8 cellular contexts compared by ENCODE assay signal in the genomic region with DNA sequence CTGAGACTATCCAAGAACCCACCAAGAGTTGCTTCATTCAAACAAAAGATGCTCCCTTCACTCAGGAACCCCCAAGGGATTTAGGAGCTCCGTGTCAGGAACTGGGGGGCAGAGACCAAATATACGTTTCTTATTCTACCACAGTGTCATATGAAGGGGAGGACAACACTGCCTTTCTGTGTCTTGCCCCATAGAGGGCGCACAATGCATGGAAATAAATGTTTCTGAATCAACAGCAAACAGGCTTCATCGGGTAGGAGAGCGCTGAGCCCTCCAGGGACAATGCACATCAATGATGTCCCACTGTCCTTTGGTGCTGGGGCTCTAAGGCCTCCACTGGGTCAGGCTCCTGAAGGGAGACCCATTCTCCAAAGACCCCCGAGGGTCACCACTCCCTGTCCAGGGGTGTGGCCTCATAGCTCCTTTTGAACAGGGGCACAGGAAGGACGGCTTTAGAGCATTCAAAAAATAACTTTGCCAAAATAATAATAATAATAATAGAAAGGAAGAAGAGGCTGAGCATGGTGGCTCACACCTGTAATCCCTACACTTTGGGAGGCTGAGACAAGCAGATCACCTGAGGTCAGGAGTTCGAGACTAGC. TPM values are rescaled to one million over a fixed set of nuclear protein-coding genes. Genes with fewer than 3 reads are reported as not detected.
DNase-seq lines count a peak whose midpoint lies in the region; ATAC-seq and TF ChIP-seq lines count a peak whose summit lies in the region.

No MANE protein-coding gene starts in this region.

- no peaks in the 10 kb centered on the region for H3K36me3 Mint-ChIP-seq in activated CD8-positive, alpha-beta T cell treated with anti-CD3 and anti-CD28 coated beads, Interleukin-2, amount 10 ng/mL, durations not matched to agents 7 days and 5 days (ENCODE audit: low read depth)

- intact Hi-C loops in left cardiac atrium (cut with DNase I): loop anchor here in 1 of 2 donors (5.0 kb wide), 1 partner anchor 639 kb away; no protein-coding TSS in a partner anchor

- TF ChIP-seq CTCF in retinal pigment epithelial cell (conservative IDR thresholded peaks at IDR 0.05; ENCODE audit: low read depth, low read length): peak; percentile 61

- no peaks in the 10 kb centered on the region for H3K4me1 Mint-ChIP-seq in activated CD8-positive, alpha-beta T cell treated with anti-CD3 and anti-CD28 coated beads, Interleukin-2, amount 10 ng/mL, durations not matched to agents 7 days and 5 days (ENCODE audit: low read depth)

- CTCF ChIA-PET in activated CD8-positive, alpha-beta T cell treated with anti-CD3 and anti-CD28 coated beads, Interleukin-2, amount 10 ng/mL, durations not matched to agents 7 days and 5 days (lab: Charles Lee): interaction anchor here (0.6 to 3.8 kb wide), 3 partner anchors 43 to 642 kb away, joined by 3 to 27 read pairs (median 5); no protein-coding TSS in a partner anchor

- H3K27ac Mint-ChIP-seq in activated CD8-positive, alpha-beta T cell treated with anti-CD3 and anti-CD28 coated beads, Interleukin-2, amount 10 ng/mL, durations not matched to agents 7 days and 5 days: no peak overlapping the region

- in situ Hi-C loops in Caki2 (cut with HindIII; ENCODE audit: low pct_unique_long_range_greater_than_20kb, low sequenced_read_pairs): no loop called here

- H3K4me3 Mint-ChIP-seq in activated CD8-positive, alpha-beta T cell treated with anti-CD3 and anti-CD28 coated beads, Interleukin-2, amount 10 ng/mL, durations not matched to agents 7 days and 5 days: no peak overlapping the region

- ATAC-seq in GM18861 (IDR thresholded peaks at IDR 0.05; ENCODE audit: unreplicated experiment) (peak; percentile 71), HG02943 (IDR thresholded peaks at IDR 0.05; ENCODE audit: low read depth, unreplicated experiment) (peak; percentile 77), left cardiac atrium (peak; percentile 58 to 65)
- peak; percentile 72 for ATAC-seq in activated CD8-positive, alpha-beta T cell treated with anti-CD3 and anti-CD28 coated beads, Interleukin-2, amount 10 ng/mL, durations not matched to agents 7 days and 5 days

- POLR2A ChIA-PET in activated CD8-positive, alpha-beta T cell treated with anti-CD3 and anti-CD28 coated beads, Interleukin-2, amount 10 ng/mL, durations not matched to agents 7 days and 5 days (lab: Charles Lee): no interaction called here

- peak; percentile 10 for DNase-seq in Caki2 (ENCODE audit: low read depth)
- DNase-seq in NCI-H146 (lab: John Stamatoyannopoulos, UW): peak; percentile 63
- peak; percentile 55 for DNase-seq in activated CD8-positive, alpha-beta T cell treated with anti-CD3 and anti-CD28 coated beads, Interleukin-2, amount 10 ng/mL, durations not matched to agents 7 days and 5 days
- DNase-seq in left cardiac atrium: peak; percentile 30
- DNase-seq in retinal pigment epithelial cell (ENCODE audit: low read depth): no peak
- DNase-seq in effector CD4-positive, alpha-beta T cell: no peak

- no peaks in the 10 kb centered on the region for H3K9me3 Mint-ChIP-seq in activated CD8-positive, alpha-beta T cell treated with anti-CD3 and anti-CD28 coated beads, Interleukin-2, amount 10 ng/mL, durations not matched to agents 7 days and 5 days (ENCODE audit: insufficient read depth)

- no peaks in the 10 kb centered on the region for H3K27me3 Mint-ChIP-seq in activated CD8-positive, alpha-beta T cell treated with anti-CD3 and anti-CD28 coated beads, Interleukin-2, amount 10 ng/mL, durations not matched to agents 7 days and 5 days (ENCODE audit: low read depth)

- H3K4me3 ChIP-seq in retinal pigment epithelial cell (ENCODE audit: low read length): no peak overlapping the region

RNA-seq across cellular contexts. Expression of a gene that starts 31.1 kb away (rescaled TPM):
- not detected in 2 replicates for total RNA-seq in Caki2 (2014; rRNA removed; shearing (Covaris generic); ENCODE audit: low replicate concordance)
- under 1 TPM in 1 of 2 experiments, not detected in 1; 0.55 TPM for total RNA-seq in activated CD8-positive, alpha-beta T cell treated with anti-CD3 and anti-CD28 coated beads, Interleukin-2, amount 10 ng/mL, durations not matched to agents 7 days and 5 days
- total RNA-seq in left cardiac atrium: not detected

Comparison
In these comparisons a context has a peak if more than half of its experiments do, and no peak if none do; other contexts are left out.
1. DNase-seq: peak in Caki2 (single experiment), NCI-H146 (single experiment), activated CD8-positive, alpha-beta T cell treated with anti-CD3 and anti-CD28 coated beads, Interleukin-2, amount 10 ng/mL, durations not matched to agents 7 days and 5 days (single experiment) and left cardiac atrium (single experiment); none in retinal pigment epithelial cell (single experiment) and effector CD4-positive, alpha-beta T cell (single experiment).
2. Peak in every context shown above with its lines, with median percentiles within 50 percentile points of each other: ATAC-seq.